13 cellular contexts compared by ENCODE assay signal in genomic region chr2:67041051-67041450, GRCh38.
A peak's percentile ranks its signal among the peaks of the same experiment; 100 is the strongest.
DNase-seq lines count a peak whose midpoint lies in the region; TF ChIP-seq lines count a peak whose summit lies in the region.
"Had no signal": no experiment of that assay in that cellular context is flagged by ENCODE, and none has a peak within 500 bp of the region (broad histone marks: within the 10 kb centered on the region; RNA-seq: fewer than 3 reads in every experiment).

No MANE protein-coding gene starts in this region.

- no peak overlapping the region for H3K4me3 ChIP-seq in Caco-2 (ENCODE audit: low read depth, low read length)
- no peak overlapping the region for H3K4me3 ChIP-seq in brain microvascular endothelial cell (ENCODE audit: low read depth, low read length)

- H3K4me1 Mint-ChIP-seq in Caco-2 (ENCODE audit: low read depth, unreplicated experiment): peaks cover 29% of the 10 kb centered on the region
- peaks cover 40% of the 10 kb centered on the region for H3K4me1 Mint-ChIP-seq in HFFc6 (ENCODE audit: low read depth)
- peaks cover 64% of the 10 kb centered on the region for H3K4me1 Mint-ChIP-seq in progenitor cell of endocrine pancreas (ENCODE audit: low read depth)
- H3K4me1 Mint-ChIP-seq in activated CD4-positive, alpha-beta memory T cell treated with anti-CD3 and anti-CD28 coated beads, Interleukin-2, amount 10 ng/mL, durations not matched to agents 7 days and 5 days: no peaks in the 10 kb centered on the region
- H3K4me1 Mint-ChIP-seq: B cell had no signal

- intact Hi-C loops in Caco-2 (cut with micrococcal nuclease; ENCODE audit: unreplicated experiment): no loop called here

- no peak overlapping the region for H3K27ac ChIP-seq in brain microvascular endothelial cell

- CTCF ChIA-PET in Caco-2 (lab: Charles Lee): no interaction called here
- CTCF ChIA-PET in activated CD4-positive, alpha-beta memory T cell treated with anti-CD3 and anti-CD28 coated beads, Interleukin-2, amount 10 ng/mL, durations not matched to agents 7 days and 5 days (lab: Charles Lee): no interaction called here

- H3K9me3 Mint-ChIP-seq in Caco-2 (ENCODE audit: unreplicated experiment) (no peaks in the 10 kb centered on the region), HFFc6 (no peaks in the 10 kb centered on the region), progenitor cell of endocrine pancreas (ENCODE audit: low read depth) (peaks cover 2% of the 10 kb centered on the region)
- no peaks in the 10 kb centered on the region for H3K9me3 Mint-ChIP-seq in activated CD4-positive, alpha-beta memory T cell treated with anti-CD3 and anti-CD28 coated beads, Interleukin-2, amount 10 ng/mL, durations not matched to agents 7 days and 5 days

- BruUV-seq in Caco-2 (replicated peaks; lab: Mats Ljungman, UMichigan): no TSS peak

- peaks cover 30% of the 10 kb centered on the region for H3K4me1 ChIP-seq in Caco-2

- H3K27ac Mint-ChIP-seq in Caco-2 (ENCODE audit: unreplicated experiment): peak overlapping the region; percentile 5
- H3K27ac Mint-ChIP-seq in HFFc6: peak overlapping the region; percentile 18
- peak overlapping the region; percentile 87 for H3K27ac Mint-ChIP-seq in progenitor cell of endocrine pancreas
- H3K27ac Mint-ChIP-seq in activated CD4-positive, alpha-beta memory T cell treated with anti-CD3 and anti-CD28 coated beads, Interleukin-2, amount 10 ng/mL, durations not matched to agents 7 days and 5 days: no peak overlapping the region
- H3K27ac Mint-ChIP-seq: B cell; CD4-positive, alpha-beta T cell had no signal

- H3K4me3 Mint-ChIP-seq in Caco-2 (ENCODE audit: unreplicated experiment) (no peak overlapping the region), HFFc6 (no peak overlapping the region), progenitor cell of endocrine pancreas (ENCODE audit: low read depth) (peak overlapping the region; percentile 17)
- no peak overlapping the region for H3K4me3 Mint-ChIP-seq in activated CD4-positive, alpha-beta memory T cell treated with anti-CD3 and anti-CD28 coated beads, Interleukin-2, amount 10 ng/mL, durations not matched to agents 7 days and 5 days
- H3K4me3 Mint-ChIP-seq: B cell; CD4-positive, alpha-beta T cell had no signal

- no peaks in the 10 kb centered on the region for H3K36me3 ChIP-seq in Caco-2 (ENCODE audit: control insufficient read depth, insufficient read depth, low read length)
- H3K36me3 ChIP-seq in brain microvascular endothelial cell (replicated peaks): no peaks in the 10 kb centered on the region

- DNase-seq in Caco-2: no peak
- DNase-seq in HFFc6: no peak
- peak; percentile 52 for DNase-seq in brain microvascular endothelial cell
- no peak for DNase-seq in progenitor cell of endocrine pancreas (ENCODE audit: low spot score, unreplicated experiment)
- no peak for DNase-seq in activated CD4-positive, alpha-beta memory T cell treated with anti-CD3 and anti-CD28 coated beads, Interleukin-2, amount 10 ng/mL, durations not matched to agents 7 days and 5 days
- no peak for DNase-seq in stimulated activated CD4-positive, alpha-beta T cell treated with anti-CD3 and anti-CD28 coated beads, Interleukin-1b, Interleukin-23, amount 100 ng/mL, for 48 hours
- no peak for DNase-seq in mesenteric fat pad (ENCODE audit: low spot score)
- DNase-seq: C1 segment of cervical spinal cord; CD4-positive, alpha-beta T cell; HCEC 1CT; IMR-90; KBM-7 had no signal

- in situ Hi-C loops in brain microvascular endothelial cell (cut with HindIII; ENCODE audit: low pct_ligation_motif_present, low sequenced_read_pairs): no loop called here

- TF ChIP-seq CTCF in Caco-2 (IDR thresholded peaks at IDR 0.05; ENCODE audit: insufficient read depth in 1 of 2, low read depth in 1 of 2, low read length in 1 of 2, severe bottlenecking in 1 of 2, unreplicated experiment in 1 of 2) (no peak), HFFc6 (IDR thresholded peaks at IDR 0.05) (no peak), brain microvascular endothelial cell (IDR thresholded peaks at IDR 0.05; ENCODE audit: low read depth, low read length, missing control alignments) (no peak), progenitor cell of endocrine pancreas (IDR thresholded peaks at IDR 0.05; ENCODE audit: unreplicated experiment) (no peak)

- H3K27me3 Mint-ChIP-seq in Caco-2 (ENCODE audit: insufficient read depth, unreplicated experiment): no peaks in the 10 kb centered on the region
- no peaks in the 10 kb centered on the region for H3K27me3 Mint-ChIP-seq in HFFc6 (ENCODE audit: insufficient read depth)
- no peaks in the 10 kb centered on the region for H3K27me3 Mint-ChIP-seq in progenitor cell of endocrine pancreas
- no peaks in the 10 kb centered on the region for H3K27me3 Mint-ChIP-seq in activated CD4-positive, alpha-beta memory T cell treated with anti-CD3 and anti-CD28 coated beads, Interleukin-2, amount 10 ng/mL, durations not matched to agents 7 days and 5 days
- H3K27me3 Mint-ChIP-seq: CD4-positive, alpha-beta T cell had no signal

- no peaks in the 10 kb centered on the region for H3K9me3 ChIP-seq in Caco-2

- H3K27me3 ChIP-seq in Caco-2 (replicated peaks; ENCODE audit: control insufficient read depth, insufficient read depth, low read length) (no peaks in the 10 kb centered on the region), brain microvascular endothelial cell (replicated peaks) (no peaks in the 10 kb centered on the region)

- POLR2A ChIA-PET in Caco-2 (lab: Charles Lee): no interaction called here
- POLR2A ChIA-PET in activated CD4-positive, alpha-beta memory T cell treated with anti-CD3 and anti-CD28 coated beads, Interleukin-2, amount 10 ng/mL, durations not matched to agents 7 days and 5 days (lab: Charles Lee): no interaction called here

- H3K36me3 Mint-ChIP-seq in Caco-2 (ENCODE audit: insufficient read depth, unreplicated experiment) (no peaks in the 10 kb centered on the region), HFFc6 (ENCODE audit: low read depth) (no peaks in the 10 kb centered on the region), progenitor cell of endocrine pancreas (ENCODE audit: insufficient read depth) (peaks cover 15% of the 10 kb centered on the region)
- H3K36me3 Mint-ChIP-seq in activated CD4-positive, alpha-beta memory T cell treated with anti-CD3 and anti-CD28 coated beads, Interleukin-2, amount 10 ng/mL, durations not matched to agents 7 days and 5 days (ENCODE audit: low read depth): no peaks in the 10 kb centered on the region
